In genomic region chr6:88492824-88493223, GRCh38 we compare ENCODE assay signal across 8 cellular contexts.
DNase-seq lines count a peak whose midpoint lies in the region; ATAC-seq, FAIRE-seq and TF ChIP-seq lines count a peak whose summit lies in the region.

No MANE protein-coding gene starts in this region.

- DNase-seq in AG10803 (ENCODE audit: low read depth): peak; percentile 46
- DNase-seq in H54 (ENCODE audit: insufficient read length, low spot score): peak; percentile 5
- peak; percentile 5 for DNase-seq in SW480 (ENCODE audit: low spot score)
- peak; percentile 45 for DNase-seq in inferior parietal cortex (ENCODE audit: extremely low spot score)
- DNase-seq in GDM1 (lab: John Stamatoyannopoulos, UW): no peak
- no peak for DNase-seq in activated CD4-positive, alpha-beta T cell treated with anti-CD3 and anti-CD28 coated beads for 48 hours

- H3K4me3 ChIP-seq in AG10803 (ENCODE audit: low read length): no peak overlapping the region

- TF ChIP-seq POLR2A in H54 (IDR thresholded peaks at IDR 0.05; ENCODE audit: low read depth, low read length): no peak

- peak; percentile 68 for TF ChIP-seq CTCF in AG10803 (conservative IDR thresholded peaks at IDR 0.05; ENCODE audit: low read length)

- ATAC-seq in GM21381 (IDR thresholded peaks at IDR 0.05; ENCODE audit: unreplicated experiment): no peak
- no peak for ATAC-seq in GM19023 (IDR thresholded peaks at IDR 0.05; ENCODE audit: unreplicated experiment)

- no peak for FAIRE-seq in H54 (lab: Jason Lieb, UNC)

Comparison
In these comparisons a context has a peak if more than half of its experiments do, and no peak if none do; other contexts are left out.
1. DNase-seq: peak in AG10803 (single experiment), H54 (single experiment), SW480 (single experiment) and inferior parietal cortex (single experiment); none in GDM1 (single experiment) and activated CD4-positive, alpha-beta T cell treated with anti-CD3 and anti-CD28 coated beads for 48 hours (single experiment).